25 cellular contexts compared by ENCODE assay signal in the genomic region with DNA sequence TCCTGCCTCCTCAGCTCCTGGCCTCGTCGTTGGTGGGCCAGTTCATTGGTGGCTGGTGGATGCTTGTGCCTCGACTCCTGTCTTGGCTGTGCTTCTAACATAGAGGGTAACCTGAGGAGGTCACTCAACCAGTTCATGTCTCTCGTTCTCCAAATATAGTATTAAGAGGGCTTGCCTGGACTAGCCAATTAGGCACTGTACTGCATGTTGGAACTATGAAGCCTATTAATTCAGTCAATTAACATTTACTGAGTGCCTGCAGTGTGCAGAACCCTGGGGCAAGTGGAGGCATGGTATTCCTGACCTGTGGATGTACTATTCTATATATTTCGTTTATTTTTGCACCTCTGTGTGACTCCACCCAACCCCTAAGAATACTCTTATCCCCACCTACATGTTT.
"Had no signal": no experiment of that assay in that cellular context is flagged by ENCODE, and none has a peak within 500 bp of the region (broad histone marks: within the 10 kb centered on the region; RNA-seq: fewer than 3 reads in every experiment).

No MANE protein-coding gene starts in this region.

- H3K4me1 Mint-ChIP-seq: naive thymus-derived CD8-positive, alpha-beta T cell had no signal

- H3K9me3 Mint-ChIP-seq: activated naive CD4-positive, alpha-beta T cell treated with anti-CD3 and anti-CD28 coated beads, Interleukin-2, amount 50 U/mL, for 24 hours; naive thymus-derived CD8-positive, alpha-beta T cell; T-cell; T-helper 2 cell treated with Interferon-gamma antibody and Interleukin-4, amounts not matched to agents 5 μg/mL and 100 μg/mL, for 36 hours had no signal

- H3K27me3 ChIP-seq: body of pancreas, gastroesophageal sphincter, sigmoid colon, thyroid gland, upper lobe of right lung had no signal

- H3K4me1 ChIP-seq: body of pancreas, lower lobe of right lung, neural progenitor cell, thyroid gland had no signal

- H3K9ac ChIP-seq: neural progenitor cell had no signal

- H2AFZ ChIP-seq: neural progenitor cell had no signal

- DNase-seq: activated CD4-positive, alpha-beta T cell treated with anti-CD3 and anti-CD28 coated beads for 1 hour; activated CD4-positive, alpha-beta T cell treated with anti-CD3 and anti-CD28 coated beads, Interleukin-2, amount 50 U/mL, for 1 hour; activated gamma-delta T cell treated with Interleukin-2 at 50 U/mL for 16 hours; activated T-cell treated with anti-CD3 and anti-CD28 coated beads, Interleukin-2, amount 50 U/mL, for 1 hour; anterior cingulate cortex; body of pancreas; effector CD4-positive, alpha-beta T cell; erythroblast; islet precursor cell; lower lobe of right lung; naive thymus-derived CD8-positive, alpha-beta T cell; posterior cingulate gyrus; sigmoid colon; stimulated activated CD4-positive, alpha-beta T cell treated with anti-CD3 and anti-CD28 coated beads, Interleukin-4, amount 100 ng/mL, for 1 hour; stimulated activated naive CD8-positive, alpha-beta T cell treated with anti-CD3 and anti-CD28 coated beads, Interleukin-15, Interleukin-2, amounts not matched to agents 100 U/mL and 50 U/mL, for 24 hours; T-cell; thyroid gland; upper lobe of right lung had no signal

- H3K36me3 ChIP-seq: gastroesophageal sphincter, lower lobe of right lung, neural progenitor cell, sigmoid colon, thyroid gland, upper lobe of right lung had no signal

- H3K27ac ChIP-seq: body of pancreas, lower lobe of right lung, neural progenitor cell, thyroid gland, upper lobe of right lung, VCaP had no signal

- H3K4me2 ChIP-seq: neural progenitor cell, smooth muscle cell had no signal

- H3K4me3 ChIP-seq: body of pancreas, gastroesophageal sphincter, lower lobe of right lung, neural progenitor cell, sigmoid colon, smooth muscle cell, thyroid gland, upper lobe of right lung had no signal

- H3K4me3 Mint-ChIP-seq: activated naive CD4-positive, alpha-beta T cell treated with anti-CD3 and anti-CD28 coated beads, Interleukin-2, amount 50 U/mL, for 24 hours; naive thymus-derived CD8-positive, alpha-beta T cell; neural progenitor cell; T-cell; T-helper 2 cell treated with Interferon-gamma antibody and Interleukin-4, amounts not matched to agents 5 μg/mL and 100 μg/mL, for 36 hours had no signal

- H3K27me3 Mint-ChIP-seq: activated naive CD4-positive, alpha-beta T cell treated with anti-CD3 and anti-CD28 coated beads, Interleukin-2, amount 50 U/mL, for 24 hours had no signal

- H3K36me3 Mint-ChIP-seq: naive thymus-derived CD8-positive, alpha-beta T cell; neural progenitor cell; T-cell had no signal

- H3K27ac Mint-ChIP-seq: activated naive CD4-positive, alpha-beta T cell treated with anti-CD3 and anti-CD28 coated beads, Interleukin-2, amount 50 U/mL, for 24 hours; naive thymus-derived CD8-positive, alpha-beta T cell; neural progenitor cell; T-cell; T-helper 2 cell treated with Interferon-gamma antibody and Interleukin-4, amounts not matched to agents 5 μg/mL and 100 μg/mL, for 36 hours had no signal

- FAIRE-seq: endometrium had no signal

- ATAC-seq: body of pancreas; gastroesophageal sphincter; lower lobe of right lung; naive thymus-derived CD8-positive, alpha-beta T cell; T-cell; upper lobe of right lung had no signal

- H3K9me3 ChIP-seq: body of pancreas, gastroesophageal sphincter, lower lobe of right lung, sigmoid colon, thyroid gland, upper lobe of right lung had no signal
